In genomic region chr12:2282321-2282720, GRCh38 we compare ENCODE assay signal across 15 cellular contexts.
DNase-seq lines count a peak whose midpoint lies in the region; ATAC-seq and TF ChIP-seq lines count a peak whose summit lies in the region.
"Had no signal": no experiment of that assay in that cellular context is flagged by ENCODE, and none has a peak within 500 bp of the region (broad histone marks: within the 10 kb centered on the region; RNA-seq: fewer than 3 reads in every experiment).

No MANE protein-coding gene starts in this region.

- H3K9me2 ChIP-seq in SK-N-SH, result no peaks in the 10 kb centered on the region

- no peaks in the 10 kb centered on the region for H3K36me3 Mint-ChIP-seq in natural killer cell treated with Interleukin-12 subunit alpha and Interleukin-12 subunit beta and Interleukin-15 and Interleukin-18, amount 100 ng/mL, for 72 hours

- H3K27me3 Mint-ChIP-seq in natural killer cell treated with Interleukin-12 subunit alpha and Interleukin-12 subunit beta and Interleukin-15 and Interleukin-18, amount 100 ng/mL, for 72 hours, result peaks cover 8 to 18% of the 10 kb centered on the region in 2 donors

- H3K9me3 ChIP-seq in SK-N-SH, result no peaks in the 10 kb centered on the region
- no peaks in the 10 kb centered on the region for H3K9me3 ChIP-seq in tibial artery
- H3K9me3 ChIP-seq: gastrocnemius medialis, ovary had no signal

- peaks cover 12% of the 10 kb centered on the region for H3F3A ChIP-seq in SK-N-SH (replicated peaks; ENCODE audit: insufficient read depth)

- H3K27ac ChIP-seq in SK-N-SH (ENCODE audit: low read depth in 2 of 2, low read length in 1 of 2), result peak overlapping the region in 1 of 2 experiments; percentile 99; a peak in 2 of 4 replicates
- peak overlapping the region; percentile 23 to 83 for H3K27ac ChIP-seq in tibial artery
- H3K27ac ChIP-seq: gastrocnemius medialis, ovary had no signal

- H3K4me3 Mint-ChIP-seq in natural killer cell treated with Interleukin-12 subunit alpha and Interleukin-12 subunit beta and Interleukin-15 and Interleukin-18, amount 100 ng/mL, for 72 hours, result no peak overlapping the region

- H4K20me1 ChIP-seq in SK-N-SH (ENCODE audit: insufficient read depth), result no peaks in the 10 kb centered on the region

- H3K79me2 ChIP-seq in SK-N-SH (ENCODE audit: insufficient read depth), result no peaks in the 10 kb centered on the region

- in situ Hi-C loops in astrocyte of the spinal cord (cut with HindIII; ENCODE audit: low sequenced_read_pairs), result no loop called here

- no peak overlapping the region for H3K27ac Mint-ChIP-seq in natural killer cell treated with Interleukin-12 subunit alpha and Interleukin-12 subunit beta and Interleukin-15 and Interleukin-18, amount 100 ng/mL, for 72 hours

- no peak for ATAC-seq in SK-N-SH treated with all-trans-retinoic acid at 6 μM for 48 hours
- no peak for ATAC-seq in natural killer cell treated with Interleukin-12 subunit alpha and Interleukin-12 subunit beta and Interleukin-15 and Interleukin-18, amount 100 ng/mL, for 72 hours
- ATAC-seq: gastrocnemius medialis had no signal

- H3K36me3 ChIP-seq in SK-N-SH (replicated peaks in 1 of 2; ENCODE audit: control insufficient read depth in 1 of 2, insufficient read depth in 2 of 2, low read length in 1 of 2) (no peaks in the 10 kb centered on the region), tibial artery (no peaks in the 10 kb centered on the region)
- H3K36me3 ChIP-seq: gastrocnemius medialis, ovary had no signal

- POLR2A ChIA-PET in SK-N-SH (lab: Yijun Ruan, JAX), result interaction anchor here (0.7 kb wide), 1 partner anchor 145 kb away, joined by 3 read pairs; no protein-coding TSS in a partner anchor

- no peaks in the 10 kb centered on the region for H3K9me3 Mint-ChIP-seq in natural killer cell treated with Interleukin-12 subunit alpha and Interleukin-12 subunit beta and Interleukin-15 and Interleukin-18, amount 100 ng/mL, for 72 hours

- TF ChIP-seq RAD21 in SK-N-SH (IDR thresholded peaks at IDR 0.05; ENCODE audit: low read length), result peak; percentile 47

- no peak overlapping the region for H2AFZ ChIP-seq in SK-N-SH (ENCODE audit: low read depth)

- H3K4me1 Mint-ChIP-seq in natural killer cell treated with Interleukin-12 subunit alpha and Interleukin-12 subunit beta and Interleukin-15 and Interleukin-18, amount 100 ng/mL, for 72 hours (ENCODE audit: low read depth in 2 of 2), result no peaks in the 10 kb centered on the region

- TF ChIP-seq EP300 in SK-N-SH (IDR thresholded peaks at IDR 0.05; ENCODE audit: borderline replicate concordance in 1 of 2, low read depth in 1 of 2, low read length in 1 of 2), result no peak

- intact Hi-C loops in tibial artery (cut with DNase I; ENCODE audit: low total_unique reads), result loop anchor here (10.0 kb wide), 1 partner anchor 302 kb away; no protein-coding TSS in a partner anchor

- H3K4me1 ChIP-seq in SK-N-SH (ENCODE audit: control insufficient read depth in 1 of 2, insufficient read depth in 2 of 2, low read depth in 1 of 2, low read length in 1 of 2) (peaks cover 22 to 52% of the 10 kb centered on the region in 2 experiments), tibial artery (peaks cover 0 to 65% (median 45%) of the 10 kb centered on the region in 4 donors)

- H3K9ac ChIP-seq in SK-N-SH, result no peak overlapping the region

- H3K4me3 ChIP-seq in SK-N-SH (ENCODE audit: low read depth in 2 of 2, low read length in 1 of 2) (no peak overlapping the region), astrocyte of the spinal cord (ENCODE audit: low read depth, low read length) (no peak overlapping the region), tibial artery (no peak overlapping the region)
- H3K4me3 ChIP-seq: gastrocnemius medialis, ovary had no signal

- no peak for DNase-seq in SK-N-SH
- DNase-seq in astrocyte of the spinal cord (ENCODE audit: low read depth, low spot score), result no peak
- peak; percentile 64 for DNase-seq in iPS DF 19.7 (ENCODE audit: low read depth, low spot score)
- DNase-seq in tibial artery, result peak in 1 of 2 donors; percentile 51
- no peak for DNase-seq in natural killer cell treated with Interleukin-12 subunit alpha and Interleukin-12 subunit beta and Interleukin-15 and Interleukin-18, amount 100 ng/mL, for 72 hours (ENCODE audit: low spot score)
- no peak for DNase-seq in activated effector memory CD4-positive, alpha-beta T cell treated with anti-CD3 and anti-CD28 coated beads, Interleukin-2, amount 50 U/mL, for 16 hours
- no peak for DNase-seq in T-helper 1 cell
- DNase-seq: activated CD4-positive, CD25-positive, alpha-beta regulatory T cell; activated naive CD4-positive, alpha-beta T cell treated with anti-CD3 and anti-CD28 coated beads, Interleukin-2, amount 50 U/mL, for 16 hours; effector CD8-positive, alpha-beta T cell; gastrocnemius medialis; KBM-7; NCI-H1105 treated with DMSO at 0.1 percent for 48 hours; ovary had no signal

- H3K4me2 ChIP-seq in SK-N-SH, result no peak overlapping the region

- H3K27me3 ChIP-seq in SK-N-SH (ENCODE audit: insufficient read depth) (no peaks in the 10 kb centered on the region), tibial artery (no peaks in the 10 kb centered on the region)
- H3K27me3 ChIP-seq: ovary had no signal

- CTCF ChIA-PET in SK-N-SH (lab: Yijun Ruan, JAX), result interaction anchor here (0.9 to 13.7 kb wide), 10 partner anchors 9 to 487 kb away, joined by 3 to 150 read pairs (median 4); partner anchors contain the start of gene CACNA1C

- no peak for TF ChIP-seq CTCF in SK-N-SH (IDR thresholded peaks at IDR 0.05)
- peak; percentile 7 for TF ChIP-seq CTCF in astrocyte of the spinal cord (IDR thresholded peaks at IDR 0.05; ENCODE audit: low read depth, low read length)
- TF ChIP-seq CTCF in tibial artery (IDR thresholded peaks at IDR 0.05), result no peak

- 89% methylated on average over 6 of the region's 6 CpGs for WGBS in SK-N-SH (ENCODE audit: low lambda C conversion rate)

TF ChIP-seq in SK-N-SH, 30 proteins besides CTCF, POLR2A, EP300 and RAD21 (continues in another document):
- TF ChIP-seq ELF1 (IDR thresholded peaks at IDR 0.05) (no peak), TAF1 (IDR thresholded peaks at IDR 0.05; ENCODE audit: borderline replicate concordance, low read depth, low read length) (no peak), RFX5 (IDR thresholded peaks at IDR 0.05; ENCODE audit: low read length) (no peak), RXRA (IDR thresholded peaks at IDR 0.05; ENCODE audit: borderline replicate concordance, low read depth) (no peak), GATA2 (CRISPR knock-in tag; IDR thresholded peaks at IDR 0.05) (no peak), EZH2phosphoT487 (IDR thresholded peaks at IDR 0.05; ENCODE audit: borderline replicate concordance, low read depth) (no peak), YY1 (IDR thresholded peaks at IDR 0.05; ENCODE audit: low read depth) (no peak), MAX (IDR thresholded peaks at IDR 0.05; ENCODE audit: low read depth) (no peak), TEAD4 (IDR thresholded peaks at IDR 0.05; ENCODE audit: borderline replicate concordance, insufficient read depth) (no peak), SIN3A (IDR thresholded peaks at IDR 0.05; ENCODE audit: borderline replicate concordance, low read depth, low read length) (no peak), SMC3 (IDR thresholded peaks at IDR 0.05; ENCODE audit: low read depth, low read length) (no peak), NFIC (IDR thresholded peaks at IDR 0.05; ENCODE audit: borderline replicate concordance) (no peak), CHD2 (IDR thresholded peaks at IDR 0.05; ENCODE audit: low read length, partially characterized antibody) (no peak), FOSL2 (IDR thresholded peaks at IDR 0.05; ENCODE audit: borderline replicate concordance, low read depth) (no peak)

TF ChIP-seq in SK-N-SH treated with all-trans-retinoic acid at 6 μM for 48 hours, 23 proteins besides CTCF, POLR2A, EP300 and RAD21:
- TF ChIP-seq ZC3H10 (CRISPR knock-in tag; IDR thresholded peaks at IDR 0.05) (no peak), GLIS3 (CRISPR knock-in tag; IDR thresholded peaks at IDR 0.05) (no peak)
- TF ChIP-seq, protein P1, sequence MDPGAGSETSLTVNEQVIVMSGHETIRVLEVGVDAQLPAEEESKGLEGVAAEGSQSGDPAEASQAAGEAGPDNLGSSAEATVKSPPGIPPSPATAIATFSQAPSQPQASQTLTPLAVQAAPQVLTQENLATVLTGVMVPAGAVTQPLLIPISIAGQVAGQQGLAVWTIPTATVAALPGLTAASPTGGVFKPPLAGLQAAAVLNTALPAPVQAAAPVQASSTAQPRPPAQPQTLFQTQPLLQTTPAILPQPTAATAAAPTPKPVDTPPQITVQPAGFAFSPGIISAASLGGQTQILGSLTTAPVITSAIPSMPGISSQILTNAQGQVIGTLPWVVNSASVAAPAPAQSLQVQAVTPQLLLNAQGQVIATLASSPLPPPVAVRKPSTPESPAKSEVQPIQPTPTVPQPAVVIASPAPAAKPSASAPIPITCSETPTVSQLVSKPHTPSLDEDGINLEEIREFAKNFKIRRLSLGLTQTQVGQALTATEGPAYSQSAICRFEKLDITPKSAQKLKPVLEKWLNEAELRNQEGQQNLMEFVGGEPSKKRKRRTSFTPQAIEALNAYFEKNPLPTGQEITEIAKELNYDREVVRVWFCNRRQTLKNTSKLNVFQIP (CRISPR knock-in tag; IDR thresholded peaks at IDR 0.05; ENCODE audit: borderline replicate concordance, low read depth), result no peak
- TF ChIP-seq, protein P2, sequence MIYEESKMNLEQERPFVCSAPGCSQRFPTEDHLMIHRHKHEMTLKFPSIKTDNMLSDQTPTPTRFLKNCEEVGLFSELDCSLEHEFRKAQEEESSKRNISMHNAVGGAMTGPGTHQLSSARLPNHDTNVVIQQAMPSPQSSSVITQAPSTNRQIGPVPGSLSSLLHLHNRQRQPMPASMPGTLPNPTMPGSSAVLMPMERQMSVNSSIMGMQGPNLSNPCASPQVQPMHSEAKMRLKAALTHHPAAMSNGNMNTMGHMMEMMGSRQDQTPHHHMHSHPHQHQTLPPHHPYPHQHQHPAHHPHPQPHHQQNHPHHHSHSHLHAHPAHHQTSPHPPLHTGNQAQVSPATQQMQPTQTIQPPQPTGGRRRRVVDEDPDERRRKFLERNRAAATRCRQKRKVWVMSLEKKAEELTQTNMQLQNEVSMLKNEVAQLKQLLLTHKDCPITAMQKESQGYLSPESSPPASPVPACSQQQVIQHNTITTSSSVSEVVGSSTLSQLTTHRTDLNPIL (CRISPR knock-in tag; IDR thresholded peaks at IDR 0.05; ENCODE audit: low read depth), result no peak
